In genomic region chr6:14286634-14287428, GRCh38 we compare ENCODE assay signal across 1 cellular context.
TF ChIP-seq lines count a peak whose summit lies in the region.

No MANE protein-coding gene starts in this region.

TF ChIP-seq in IMR-90, 13 proteins besides CTCF, POLR2A, EP300 and RAD21:
- TF ChIP-seq ELK1 (IDR thresholded peaks at IDR 0.05; ENCODE audit: borderline replicate concordance, low read depth, low read length) = no peak
- TF ChIP-seq CEBPB (IDR thresholded peaks at IDR 0.05; ENCODE audit: low read depth, low read length) = no peak
- TF ChIP-seq RFX5 (IDR thresholded peaks at IDR 0.05; ENCODE audit: low read depth, low read length) = no peak
- no peak for TF ChIP-seq FOS (IDR thresholded peaks at IDR 0.05; ENCODE audit: low read depth, low read length)
- no peak for TF ChIP-seq NFE2L2 (IDR thresholded peaks at IDR 0.05; ENCODE audit: low read depth, low read length)
- no peak for TF ChIP-seq SMC3 (IDR thresholded peaks at IDR 0.05; ENCODE audit: low read depth, low read length)
- no peak for TF ChIP-seq MXI1 (IDR thresholded peaks at IDR 0.05; ENCODE audit: borderline replicate concordance, low read depth, low read length)
- no peak for TF ChIP-seq USF2 (IDR thresholded peaks at IDR 0.05; ENCODE audit: low read depth, low read length)
- no peak for TF ChIP-seq MAFK (IDR thresholded peaks at IDR 0.05; ENCODE audit: low read depth, low read length)
- no peak for TF ChIP-seq CHD1 (IDR thresholded peaks at IDR 0.05; ENCODE audit: low read depth, low read length)
- TF ChIP-seq BHLHE40 (IDR thresholded peaks at IDR 0.05; ENCODE audit: low read depth, low read length) = no peak
- no peak for TF ChIP-seq RCOR1 (IDR thresholded peaks at IDR 0.05; ENCODE audit: insufficient replicate concordance, low read length)
- TF ChIP-seq MAZ (IDR thresholded peaks at IDR 0.05; ENCODE audit: borderline replicate concordance, low read depth, low read length) = no peak
TF ChIP-seq in IMR-90: peak in this region for 0.
